8 cellular contexts compared by ENCODE assay signal in genomic region chr2:190343170-190343499, GRCh38. TPM values are rescaled to one million over a fixed set of nuclear protein-coding genes. Genes with fewer than 3 reads are reported as not detected.
DNase-seq lines count a peak whose midpoint lies in the region; ATAC-seq and TF ChIP-seq lines count a peak whose summit lies in the region.

No MANE protein-coding gene starts in this region.

- CTCF ChIA-PET in MCF 10A (lab: Yijun Ruan, JAX), result interaction anchor here (0.9 to 3.8 kb wide), 7 partner anchors 12 to 321 kb away, joined by 3 to 34 read pairs (median 10); partner anchors contain the start of gene HIBCH

- POLR2A ChIA-PET in MCF 10A (lab: Yijun Ruan, JAX), result interaction anchor here (1.5 to 4.9 kb wide), 7 partner anchors 9 to 307 kb away, joined by 5 to 54 read pairs (median 7); partner anchors contain the start of genes HIBCH and NEMP2

- peak overlapping the region; percentile 86 for H3K4me3 Mint-ChIP-seq in MCF 10A (ENCODE audit: unreplicated experiment)

- H3K9ac ChIP-seq in muscle layer of colon (ENCODE audit: low read length), result peak overlapping the region; percentile 58

- peak; percentile 33 for ATAC-seq in HG02938 (IDR thresholded peaks at IDR 0.05; ENCODE audit: unreplicated experiment)
- ATAC-seq in GM18873 (IDR thresholded peaks at IDR 0.05; ENCODE audit: low FRiP score, unreplicated experiment), result no peak
- no peak for ATAC-seq in HG03460 (IDR thresholded peaks at IDR 0.05; ENCODE audit: unreplicated experiment)

- no peak for TF ChIP-seq CTCF in BE2C (IDR thresholded peaks at IDR 0.05; ENCODE audit: low read depth, low read length)
- TF ChIP-seq CTCF in MCF 10A (IDR thresholded peaks at IDR 0.05; ENCODE audit: unreplicated experiment), result no peak

- H3K27ac Mint-ChIP-seq in MCF 10A (ENCODE audit: low read depth, unreplicated experiment), result peak overlapping the region; percentile 74

- no peak for DNase-seq in BE2C
- no peak for DNase-seq in MCF 10A (ENCODE audit: unreplicated experiment)
- no peak for DNase-seq in NCI-H2081 treated with DMSO at 0.1 percent for 48 hours (lab: John Stamatoyannopoulos, UW)
- no peak for DNase-seq in UCSD-AML1 (lab: John Stamatoyannopoulos, UW; ENCODE audit: unreplicated experiment)

- no peaks in the 10 kb centered on the region for H3K9me3 Mint-ChIP-seq in MCF 10A (ENCODE audit: unreplicated experiment)

- H3K36me3 ChIP-seq in BE2C, result no peaks in the 10 kb centered on the region
- no peaks in the 10 kb centered on the region for H3K36me3 ChIP-seq in muscle layer of colon (ENCODE audit: insufficient read depth, low read length)

- H3K4me3 ChIP-seq in BE2C (ENCODE audit: low read depth, low read length) (peak overlapping the region; percentile 75), muscle layer of colon (ENCODE audit: low read depth in 1 of 2, low read length in 2 of 2) (peak overlapping the region; percentile 61 to 90)

- intact Hi-C loops in MCF 10A (cut with micrococcal nuclease), result no loop called here

- H3K36me3 Mint-ChIP-seq in MCF 10A (ENCODE audit: insufficient read depth, unreplicated experiment), result peaks cover 3% of the 10 kb centered on the region

- H3K27me3 ChIP-seq in BE2C, result no peaks in the 10 kb centered on the region
- no peaks in the 10 kb centered on the region for H3K27me3 ChIP-seq in muscle layer of colon (ENCODE audit: control insufficient read depth in 1 of 2, insufficient read depth in 2 of 2, low read length in 2 of 2)

- peak overlapping the region; percentile 90 for H3K27ac ChIP-seq in muscle layer of colon (ENCODE audit: low read depth, low read length)

- peaks cover 11% of the 10 kb centered on the region for H3K4me1 Mint-ChIP-seq in MCF 10A (ENCODE audit: insufficient read depth, unreplicated experiment)

- no peaks in the 10 kb centered on the region for H3K9me3 ChIP-seq in BE2C
- no peaks in the 10 kb centered on the region for H3K9me3 ChIP-seq in muscle layer of colon (ENCODE audit: low read length)

- H3K27me3 Mint-ChIP-seq in MCF 10A (ENCODE audit: insufficient read depth, unreplicated experiment), result no peaks in the 10 kb centered on the region

- BruUV-seq in MCF 10A (replicated peaks; lab: Mats Ljungman, UMichigan), result no TSS peak

- H3K4me1 ChIP-seq in BE2C (no peaks in the 10 kb centered on the region), muscle layer of colon (ENCODE audit: insufficient read depth, low read length) (peaks cover 16% of the 10 kb centered on the region)

RNA-seq across cellular contexts. Expression of gene INPP1, which starts 0.3 kb away (rescaled TPM):
- polyA plus RNA-seq in BE2C (2012; ENCODE audit: insufficient read depth, insufficient read length, low read depth), result 24.0 TPM
- 24.8 and 29.2 TPM in 2 replicates for total RNA-seq in MCF 10A (2022)

RNA-seq across cellular contexts. Expression of gene HIBCH, which starts 23.5 kb away (rescaled TPM):
- polyA plus RNA-seq in BE2C (2012; ENCODE audit: insufficient read depth, insufficient read length, low read depth), result 14.5 TPM
- 14.7 and 16.2 TPM in 2 replicates for total RNA-seq in MCF 10A (2022)
